1 cellular context compared by ENCODE assay signal in genomic region chr1:38045431-38046332, GRCh38.
TF ChIP-seq lines count a peak whose summit lies in the region.

No MANE protein-coding gene starts in this region.

TF ChIP-seq in HepG2, 621 proteins besides CTCF, POLR2A, EP300 and RAD21:
- TF ChIP-seq ZNF589 (CRISPR knock-in tag; conservative IDR thresholded peaks at IDR 0.05) (no peak), PATZ1 (CRISPR knock-in tag; IDR thresholded peaks at IDR 0.05) (0 out of 2 replicates have a peak, but pooled peaks have one; percentile 29), ZNF800 (CRISPR knock-in tag; IDR thresholded peaks at IDR 0.05) (peak; percentile 92), ZNF609 (CRISPR knock-in tag; IDR thresholded peaks at IDR 0.05; ENCODE audit: borderline replicate concordance) (no peak)
